Comparison of ENCODE assay signal across 1 cellular context in genomic region chr12:64669270-64669842, GRCh38.
A peak's percentile ranks its signal among the peaks of the same experiment; 100 is the strongest.
TF ChIP-seq lines count a peak whose summit lies in the region.

No MANE protein-coding gene starts in this region.

TF ChIP-seq in endothelial cell of umbilical vein, 7 proteins besides CTCF, POLR2A, EP300 and RAD21:
- TF ChIP-seq MAX (IDR thresholded peaks at IDR 0.05; ENCODE audit: insufficient read depth, insufficient read length): no peak
- peak; percentile 12 for TF ChIP-seq POLR2AphosphoS5 (IDR thresholded peaks at IDR 0.05; ENCODE audit: insufficient read depth, low read depth, low read length)
- TF ChIP-seq GATA2 (IDR thresholded peaks at IDR 0.05; ENCODE audit: insufficient read depth, insufficient read length, low read depth, low read length): peak; percentile 67
